Comparison of ENCODE assay signal across 28 cellular contexts in the genomic region with DNA sequence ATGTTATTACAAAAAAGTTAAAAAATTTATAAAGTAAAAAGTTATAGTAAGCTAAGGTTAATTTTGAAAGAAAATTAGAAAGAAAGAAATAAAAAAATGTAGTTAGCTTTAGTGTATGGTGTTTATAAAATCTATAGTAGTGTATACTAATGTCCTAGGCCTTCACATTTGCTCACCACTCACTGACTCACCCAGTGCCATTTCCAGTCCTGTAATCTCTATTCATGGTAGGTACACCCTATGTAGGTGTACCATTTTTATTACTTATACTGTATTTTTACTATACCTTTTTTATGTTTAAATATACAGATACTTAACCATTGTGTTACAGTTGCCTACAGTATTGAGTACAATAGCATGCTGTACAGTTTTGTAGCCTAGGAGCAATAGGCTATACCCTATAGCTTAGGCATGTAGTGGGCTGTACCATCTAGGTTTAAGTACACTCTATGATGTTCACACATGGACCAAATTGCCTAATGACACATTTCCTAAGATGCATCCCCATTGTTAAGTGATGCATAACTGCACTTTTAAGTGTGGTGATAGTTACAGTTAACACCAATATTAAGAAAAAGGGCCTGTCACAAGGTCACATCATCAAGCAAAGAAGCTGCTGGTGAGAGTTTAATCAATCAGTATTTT. TPM values are rescaled to one million over a fixed set of nuclear protein-coding genes. Genes with fewer than 3 reads are reported as not detected.
A peak's percentile ranks its signal among the peaks of the same experiment; 100 is the strongest.
DNase-seq lines count a peak whose midpoint lies in the region; ATAC-seq, FAIRE-seq and TF ChIP-seq lines count a peak whose summit lies in the region.
"Had no signal": no experiment of that assay in that cellular context is flagged by ENCODE, and none has a peak within 500 bp of the region (broad histone marks: within the 10 kb centered on the region; RNA-seq: fewer than 3 reads in every experiment).

No MANE protein-coding gene starts in this region.

- no peak overlapping the region for H3K4me2 ChIP-seq in SK-N-SH

- H3K9ac ChIP-seq in SK-N-SH, result no peak overlapping the region

- peak; percentile 29 to 30 for ATAC-seq in activated naive CD4-positive, alpha-beta T cell treated with anti-CD3 and anti-CD28 coated beads, Interleukin-2, amount 50 U/mL, for 72 hours
- ATAC-seq in esophagus mucosa (peak; percentile 70), body of pancreas (no peak)
- peak; percentile 69 for ATAC-seq in stimulated activated effector memory CD8-positive, alpha-beta T cell treated with anti-CD3 and anti-CD28 coated beads, Interleukin-12 subunit alpha, Interleukin-12 subunit beta, amount 100 ng/mL, for 72 hours
- ATAC-seq: naive thymus-derived CD4-positive, alpha-beta T cell had no signal

- POLR2A ChIA-PET in SK-N-SH (lab: Yijun Ruan, JAX), result no interaction called here

- H3K9me3 Mint-ChIP-seq in activated naive CD4-positive, alpha-beta T cell treated with anti-CD3 and anti-CD28 coated beads, Interleukin-2, amount 50 U/mL, for 72 hours, result no peaks in the 10 kb centered on the region
- H3K9me3 Mint-ChIP-seq in activated naive CD4-positive, alpha-beta T cell treated with anti-CD3 and anti-CD28 coated beads, Interleukin-2, amount 10 ng/mL, durations not matched to agents 7 days and 5 days, result no peaks in the 10 kb centered on the region
- H3K9me3 Mint-ChIP-seq in stimulated activated effector memory CD8-positive, alpha-beta T cell treated with anti-CD3 and anti-CD28 coated beads, Interleukin-12 subunit alpha, Interleukin-12 subunit beta, amount 100 ng/mL, for 72 hours, result no peaks in the 10 kb centered on the region
- H3K9me3 Mint-ChIP-seq: CD8-positive, alpha-beta memory T cell; naive thymus-derived CD4-positive, alpha-beta T cell had no signal

- H3K9me3 ChIP-seq in SK-N-SH (no peaks in the 10 kb centered on the region), body of pancreas (no peaks in the 10 kb centered on the region)
- H3K9me3 ChIP-seq: BE2C, HAP-1, left ventricle myocardium inferior, SJCRH30, transverse colon had no signal

- TF ChIP-seq RAD21 in SK-N-SH (IDR thresholded peaks at IDR 0.05; ENCODE audit: low read length), result no peak

- H3K4me3 Mint-ChIP-seq in activated naive CD4-positive, alpha-beta T cell treated with anti-CD3 and anti-CD28 coated beads, Interleukin-2, amount 10 ng/mL, durations not matched to agents 7 days and 5 days, result no peak overlapping the region
- no peak overlapping the region for H3K4me3 Mint-ChIP-seq in stimulated activated effector memory CD8-positive, alpha-beta T cell treated with anti-CD3 and anti-CD28 coated beads, Interleukin-12 subunit alpha, Interleukin-12 subunit beta, amount 100 ng/mL, for 72 hours
- H3K4me3 Mint-ChIP-seq: CD8-positive, alpha-beta memory T cell had no signal

- no peaks in the 10 kb centered on the region for H3K9me2 ChIP-seq in SK-N-SH

- H4K20me1 ChIP-seq in SK-N-SH (ENCODE audit: insufficient read depth), result peaks cover 64% of the 10 kb centered on the region

- TF ChIP-seq POLR2A in body of pancreas (IDR thresholded peaks at IDR 0.05), result no peak

- no peaks in the 10 kb centered on the region for H3K27me3 Mint-ChIP-seq in activated naive CD4-positive, alpha-beta T cell treated with anti-CD3 and anti-CD28 coated beads, Interleukin-2, amount 10 ng/mL, durations not matched to agents 7 days and 5 days
- H3K27me3 Mint-ChIP-seq: CD8-positive, alpha-beta memory T cell; naive thymus-derived CD4-positive, alpha-beta T cell had no signal

- H3K27ac ChIP-seq in SK-N-SH (ENCODE audit: low read depth in 2 of 2, low read length in 1 of 2) (no peak overlapping the region), body of pancreas (no peak overlapping the region)
- H3K27ac ChIP-seq: HL-60, left ventricle myocardium inferior, SJCRH30 had no signal

- peaks cover under 1% of the 10 kb centered on the region for H3F3A ChIP-seq in SK-N-SH (replicated peaks; ENCODE audit: insufficient read depth)

- no peak for TF ChIP-seq EP300 in SK-N-SH (IDR thresholded peaks at IDR 0.05; ENCODE audit: borderline replicate concordance in 1 of 2, low read depth in 1 of 2, low read length in 1 of 2)

- H3K36me3 ChIP-seq in SK-N-SH (replicated peaks in 1 of 2; ENCODE audit: control insufficient read depth in 1 of 2, insufficient read depth in 2 of 2, low read length in 1 of 2) (no peaks in the 10 kb centered on the region), body of pancreas (replicated peaks in 1 of 2; ENCODE audit: insufficient read depth in 1 of 2, low read depth in 2 of 2) (no peaks in the 10 kb centered on the region)
- H3K36me3 ChIP-seq: BE2C, HAP-1, left ventricle myocardium inferior, SJCRH30, transverse colon had no signal

- H3K27me3 ChIP-seq in SK-N-SH (ENCODE audit: insufficient read depth), result no peaks in the 10 kb centered on the region
- H3K27me3 ChIP-seq in body of pancreas, result no peaks in the 10 kb centered on the region
- H3K27me3 ChIP-seq: BE2C, SJCRH30, transverse colon had no signal

- H2AFZ ChIP-seq in SK-N-SH (ENCODE audit: low read depth), result no peak overlapping the region

- peak; percentile 56 for FAIRE-seq in RCC 7860 (lab: Jason Lieb, UNC)
- FAIRE-seq: endothelial cell of umbilical vein, G401.6, islet of Langerhans had no signal

- H3K4me1 ChIP-seq in SK-N-SH (ENCODE audit: control insufficient read depth in 1 of 2, insufficient read depth in 2 of 2, low read depth in 1 of 2, low read length in 1 of 2) (peaks cover 2 to 11% of the 10 kb centered on the region in 2 experiments; a peak in 3 of 4 replicates), body of pancreas (peaks cover 53% of the 10 kb centered on the region)
- H3K4me1 ChIP-seq: BE2C, SJCRH30 had no signal

- H3K79me2 ChIP-seq in SK-N-SH (ENCODE audit: insufficient read depth), result peaks cover 76% of the 10 kb centered on the region

- peaks cover 0 to 5% of the 10 kb centered on the region in 2 donors for H3K36me3 Mint-ChIP-seq in activated naive CD4-positive, alpha-beta T cell treated with anti-CD3 and anti-CD28 coated beads, Interleukin-2, amount 50 U/mL, for 72 hours
- peaks cover 3% of the 10 kb centered on the region for H3K36me3 Mint-ChIP-seq in activated naive CD4-positive, alpha-beta T cell treated with anti-CD3 and anti-CD28 coated beads, Interleukin-2, amount 10 ng/mL, durations not matched to agents 7 days and 5 days
- H3K36me3 Mint-ChIP-seq in stimulated activated effector memory CD8-positive, alpha-beta T cell treated with anti-CD3 and anti-CD28 coated beads, Interleukin-12 subunit alpha, Interleukin-12 subunit beta, amount 100 ng/mL, for 72 hours, result no peaks in the 10 kb centered on the region

- no peak for DNase-seq in activated naive CD4-positive, alpha-beta T cell treated with anti-CD3 and anti-CD28 coated beads, Interleukin-2, amount 50 U/mL, for 72 hours (ENCODE audit: low spot score in 2 of 2)
- no peak for DNase-seq in activated naive CD4-positive, alpha-beta T cell treated with anti-CD3 and anti-CD28 coated beads, Interleukin-2, amount 10 ng/mL, durations not matched to agents 7 days and 5 days
- DNase-seq in RCC 7860 (ENCODE audit: low spot score), result peak; percentile 33
- DNase-seq in stimulated activated effector memory CD8-positive, alpha-beta T cell treated with anti-CD3 and anti-CD28 coated beads, Interleukin-12 subunit alpha, Interleukin-12 subunit beta, amount 100 ng/mL, for 72 hours (ENCODE audit: low spot score in 2 of 2), result no peak
- DNase-seq in SK-N-SH, result no peak
- DNase-seq in body of pancreas, result no peak
- DNase-seq in NOMO-1 treated with DMSO at 0.1 percent for 48 hours (lab: John Stamatoyannopoulos, UW; ENCODE audit: unreplicated experiment), result no peak
- DNase-seq: activated effector memory CD4-positive, alpha-beta T cell treated with Interleukin-2 at 50 U/mL for 16 hours; activated T-cell treated with anti-CD3 and anti-CD28 coated beads for 4 hours; BE2C; CD8-positive, alpha-beta memory T cell; DMS153; glutamatergic neuron; Kasumi-1; left ventricle myocardium inferior; naive thymus-derived CD4-positive, alpha-beta T cell; NCI-H1092; NCI-H1930; NCI-H526 treated with DMSO at 0.1 percent for 48 hours; occipital lobe; SJCRH30; transverse colon had no signal

- CTCF ChIA-PET in activated naive CD4-positive, alpha-beta T cell treated with anti-CD3 and anti-CD28 coated beads, Interleukin-2, amount 10 ng/mL, durations not matched to agents 7 days and 5 days (lab: Charles Lee), result no interaction called here
- CTCF ChIA-PET in SK-N-SH (lab: Yijun Ruan, JAX), result interaction anchor here (1.5 kb wide), 1 partner anchor 10 kb away, joined by 3 read pairs; no protein-coding TSS in a partner anchor

- no peak overlapping the region for H3K4me3 ChIP-seq in SK-N-SH (ENCODE audit: low read depth in 2 of 2, low read length in 1 of 2)
- no peak overlapping the region for H3K4me3 ChIP-seq in body of pancreas
- H3K4me3 ChIP-seq: HAP-1, left ventricle myocardium inferior, SJCRH30, transverse colon had no signal

- H3K27ac Mint-ChIP-seq in activated naive CD4-positive, alpha-beta T cell treated with anti-CD3 and anti-CD28 coated beads, Interleukin-2, amount 50 U/mL, for 72 hours, result no peak overlapping the region
- no peak overlapping the region for H3K27ac Mint-ChIP-seq in activated naive CD4-positive, alpha-beta T cell treated with anti-CD3 and anti-CD28 coated beads, Interleukin-2, amount 10 ng/mL, durations not matched to agents 7 days and 5 days
- H3K27ac Mint-ChIP-seq in stimulated activated effector memory CD8-positive, alpha-beta T cell treated with anti-CD3 and anti-CD28 coated beads, Interleukin-12 subunit alpha, Interleukin-12 subunit beta, amount 100 ng/mL, for 72 hours, result no peak overlapping the region
- H3K27ac Mint-ChIP-seq: naive thymus-derived CD4-positive, alpha-beta T cell had no signal

- peaks cover 32% of the 10 kb centered on the region for H3K4me1 Mint-ChIP-seq in activated naive CD4-positive, alpha-beta T cell treated with anti-CD3 and anti-CD28 coated beads, Interleukin-2, amount 10 ng/mL, durations not matched to agents 7 days and 5 days
- peaks cover 46% of the 10 kb centered on the region for H3K4me1 Mint-ChIP-seq in stimulated activated effector memory CD8-positive, alpha-beta T cell treated with anti-CD3 and anti-CD28 coated beads, Interleukin-12 subunit alpha, Interleukin-12 subunit beta, amount 100 ng/mL, for 72 hours

- intact Hi-C loops in body of pancreas (cut with DNase I), result no loop called here

- no peak for TF ChIP-seq CTCF in SK-N-SH (IDR thresholded peaks at IDR 0.05)
- TF ChIP-seq CTCF in body of pancreas (IDR thresholded peaks at IDR 0.05), result no peak

TF ChIP-seq in SK-N-SH, 30 proteins besides CTCF, POLR2A, EP300 and RAD21:
- TF ChIP-seq GABPA (IDR thresholded peaks at IDR 0.05; ENCODE audit: low read depth) (no peak), CHD2 (IDR thresholded peaks at IDR 0.05; ENCODE audit: low read length, partially characterized antibody) (no peak)
TF ChIP-seq in SK-N-SH: peak in this region for 0.

RNA-seq across cellular contexts. Expression of gene CD2AP, which starts 8.0 kb away (rescaled TPM):
- 10 to 100 TPM; 17.9 to 32.6 TPM for total RNA-seq in activated naive CD4-positive, alpha-beta T cell treated with anti-CD3 and anti-CD28 coated beads, Interleukin-2, amount 50 U/mL, for 72 hours
- 25.8 TPM for total RNA-seq in esophagus mucosa
- polyA plus RNA-seq in SK-N-SH (2012; rRNA removed), result 1.6 and 2.3 TPM in 2 replicates
- polyA plus RNA-seq in SK-N-SH (2012; cell fraction: cytosol; rRNA removed), result 2.7 and 4.1 TPM in 2 replicates
- polyA plus RNA-seq in SK-N-SH (2012; cell fraction: nucleus; rRNA removed), result 1.3 and 2.5 TPM in 2 replicates
- total RNA-seq in body of pancreas, result 10 to 100 TPM; 28.5 to 31.0 TPM
